8 cellular contexts compared by ENCODE assay signal in genomic region chr18:77098554-77099174, GRCh38. TPM values are rescaled to one million over a fixed set of nuclear protein-coding genes. Genes with fewer than 3 reads are reported as not detected.
DNase-seq lines count a peak whose midpoint lies in the region; ATAC-seq and TF ChIP-seq lines count a peak whose summit lies in the region.

No MANE protein-coding gene starts in this region.

- intact Hi-C loops in activated T-helper 2 cell treated with anti-CD3 and anti-CD28 coated beads, Interferon-gamma antibody, Interleukin-2, Interleukin-4, amounts not matched to agents 10 μg/mL and 5 μg/mL and 100 μg/mL, durations not matched to agents 14 hours and 24 hours and 36 hours (cut with micrococcal nuclease) = no loop called here

- H3K27ac ChIP-seq in thoracic aorta = no peak overlapping the region

- TF ChIP-seq CTCF in thoracic aorta (IDR thresholded peaks at IDR 0.05) = no peak

- no peaks in the 10 kb centered on the region for H3K27me3 Mint-ChIP-seq in activated CD8-positive, alpha-beta memory T cell treated with anti-CD3 and anti-CD28 coated beads, Interleukin-2, amount 10 ng/mL, durations not matched to agents 7 days and 5 days
- no peaks in the 10 kb centered on the region for H3K27me3 Mint-ChIP-seq in activated T-helper 2 cell treated with anti-CD3 and anti-CD28 coated beads, Interferon-gamma antibody, Interleukin-2, Interleukin-4, amounts not matched to agents 10 μg/mL and 5 μg/mL and 100 μg/mL, durations not matched to agents 14 hours and 24 hours and 36 hours (ENCODE audit: low read depth)

- CTCF ChIA-PET in activated CD8-positive, alpha-beta memory T cell treated with anti-CD3 and anti-CD28 coated beads, Interleukin-2, amount 10 ng/mL, durations not matched to agents 7 days and 5 days (lab: Charles Lee) = interaction anchor here (0.7 to 1.3 kb wide), 3 partner anchors 28 to 32 kb away, joined by 3 to 6 read pairs (median 4); no protein-coding TSS in a partner anchor

- peaks cover 90% of the 10 kb centered on the region for H3K4me1 Mint-ChIP-seq in activated CD8-positive, alpha-beta memory T cell treated with anti-CD3 and anti-CD28 coated beads, Interleukin-2, amount 10 ng/mL, durations not matched to agents 7 days and 5 days
- peaks cover 83% of the 10 kb centered on the region for H3K4me1 Mint-ChIP-seq in activated T-helper 2 cell treated with anti-CD3 and anti-CD28 coated beads, Interferon-gamma antibody, Interleukin-2, Interleukin-4, amounts not matched to agents 10 μg/mL and 5 μg/mL and 100 μg/mL, durations not matched to agents 14 hours and 24 hours and 36 hours (ENCODE audit: low read depth)

- H3K27me3 ChIP-seq in thoracic aorta (replicated peaks; ENCODE audit: insufficient read depth) (no peaks in the 10 kb centered on the region), MG63 (no peaks in the 10 kb centered on the region)

- H3K4me1 ChIP-seq in thoracic aorta (ENCODE audit: control insufficient read depth in 1 of 2, low read depth in 2 of 2) = peaks cover 23 to 51% of the 10 kb centered on the region in 2 donors

- H3K27ac Mint-ChIP-seq in activated CD8-positive, alpha-beta memory T cell treated with anti-CD3 and anti-CD28 coated beads, Interleukin-2, amount 10 ng/mL, durations not matched to agents 7 days and 5 days = peak overlapping the region; percentile 98
- H3K27ac Mint-ChIP-seq in activated T-helper 2 cell treated with anti-CD3 and anti-CD28 coated beads, Interferon-gamma antibody, Interleukin-2, Interleukin-4, amounts not matched to agents 10 μg/mL and 5 μg/mL and 100 μg/mL, durations not matched to agents 14 hours and 24 hours and 36 hours = peak overlapping the region; percentile 82

- H3K4me3 Mint-ChIP-seq in activated CD8-positive, alpha-beta memory T cell treated with anti-CD3 and anti-CD28 coated beads, Interleukin-2, amount 10 ng/mL, durations not matched to agents 7 days and 5 days = peak overlapping the region; percentile 4
- no peak overlapping the region for H3K4me3 Mint-ChIP-seq in activated T-helper 2 cell treated with anti-CD3 and anti-CD28 coated beads, Interferon-gamma antibody, Interleukin-2, Interleukin-4, amounts not matched to agents 10 μg/mL and 5 μg/mL and 100 μg/mL, durations not matched to agents 14 hours and 24 hours and 36 hours (ENCODE audit: low read depth)

- no peak for ATAC-seq in activated CD8-positive, alpha-beta memory T cell treated with anti-CD3 and anti-CD28 coated beads, Interleukin-2, amount 10 ng/mL, durations not matched to agents 7 days and 5 days
- no peak for ATAC-seq in thoracic aorta (ENCODE audit: insufficient number of reproducible peaks, low FRiP score, low read depth)

- H3K9me3 ChIP-seq in thoracic aorta (no peaks in the 10 kb centered on the region), MG63 (no peaks in the 10 kb centered on the region)

- no peak for DNase-seq in activated CD8-positive, alpha-beta memory T cell treated with anti-CD3 and anti-CD28 coated beads, Interleukin-2, amount 10 ng/mL, durations not matched to agents 7 days and 5 days
- no peak for DNase-seq in activated CD8-positive, alpha-beta memory T cell treated with anti-CD3 and anti-CD28 coated beads for 24 hours
- DNase-seq in activated T-helper 2 cell treated with anti-CD3 and anti-CD28 coated beads, Interferon-gamma antibody, Interleukin-2, Interleukin-4, amounts not matched to agents 10 μg/mL and 5 μg/mL and 100 μg/mL, durations not matched to agents 14 hours and 24 hours and 36 hours (ENCODE audit: low spot score) = no peak
- DNase-seq in left kidney (ENCODE audit: low read depth, low spot score) (peak; percentile 67), thoracic aorta (ENCODE audit: low spot score) (no peak), cortex of kidney (lab: John Stamatoyannopoulos, UW) (no peak), MG63 (no peak), NK-92 (lab: John Stamatoyannopoulos, UW; ENCODE audit: unreplicated experiment) (no peak)

- no peaks in the 10 kb centered on the region for H3K9me3 Mint-ChIP-seq in activated CD8-positive, alpha-beta memory T cell treated with anti-CD3 and anti-CD28 coated beads, Interleukin-2, amount 10 ng/mL, durations not matched to agents 7 days and 5 days (ENCODE audit: low read depth)
- no peaks in the 10 kb centered on the region for H3K9me3 Mint-ChIP-seq in activated T-helper 2 cell treated with anti-CD3 and anti-CD28 coated beads, Interferon-gamma antibody, Interleukin-2, Interleukin-4, amounts not matched to agents 10 μg/mL and 5 μg/mL and 100 μg/mL, durations not matched to agents 14 hours and 24 hours and 36 hours

- H3K36me3 ChIP-seq in thoracic aorta (no peaks in the 10 kb centered on the region), MG63 (no peaks in the 10 kb centered on the region)

- H3K4me3 ChIP-seq in thoracic aorta (peak overlapping the region; percentile 12), MG63 (no peak overlapping the region)

- H3K36me3 Mint-ChIP-seq in activated CD8-positive, alpha-beta memory T cell treated with anti-CD3 and anti-CD28 coated beads, Interleukin-2, amount 10 ng/mL, durations not matched to agents 7 days and 5 days = peaks cover 67% of the 10 kb centered on the region
- H3K36me3 Mint-ChIP-seq in activated T-helper 2 cell treated with anti-CD3 and anti-CD28 coated beads, Interferon-gamma antibody, Interleukin-2, Interleukin-4, amounts not matched to agents 10 μg/mL and 5 μg/mL and 100 μg/mL, durations not matched to agents 14 hours and 24 hours and 36 hours (ENCODE audit: low read depth) = peaks cover 73% of the 10 kb centered on the region

RNA-seq across cellular contexts. Expression of gene MBP, which starts 33.9 kb away (rescaled TPM):
- total RNA-seq in activated CD8-positive, alpha-beta memory T cell treated with anti-CD3 and anti-CD28 coated beads, Interleukin-2, amount 10 ng/mL, durations not matched to agents 7 days and 5 days = 100 to 1,000 TPM in 1 of 2 experiments, 10 to 100 TPM in 1; 94.7 to 101 TPM
- 53.7 and 54.3 TPM in 2 replicates for total RNA-seq in activated T-helper 2 cell treated with anti-CD3 and anti-CD28 coated beads, Interferon-gamma antibody, Interleukin-2, Interleukin-4, amounts not matched to agents 10 μg/mL and 5 μg/mL and 100 μg/mL, durations not matched to agents 14 hours and 24 hours and 36 hours
- 10 to 100 TPM; 41.7 to 42.2 TPM for total RNA-seq in thoracic aorta
- total RNA-seq in MG63 (2014; rRNA removed; shearing (Covaris generic); ENCODE audit: low replicate concordance) = not detected in 2 replicates

Comparison
In these comparisons a context has a peak if more than half of its experiments do, and no peak if none do; other contexts are left out.
1. RNA of gene MBP, which starts 33.9 kb away (total RNA-seq): 94.7 to 101 TPM in activated CD8-positive, alpha-beta memory T cell treated with anti-CD3 and anti-CD28 coated beads, Interleukin-2, amount 10 ng/mL, durations not matched to agents 7 days and 5 days, 53.7 to 54.3 TPM in activated T-helper 2 cell treated with anti-CD3 and anti-CD28 coated beads, Interferon-gamma antibody, Interleukin-2, Interleukin-4, amounts not matched to agents 10 μg/mL and 5 μg/mL and 100 μg/mL, durations not matched to agents 14 hours and 24 hours and 36 hours and 41.7 to 42.2 TPM in thoracic aorta; not detected in MG63; every median in the first group is over 10 times any median in the second.